Comparison of ENCODE assay signal across 23 cellular contexts in the genomic region with DNA sequence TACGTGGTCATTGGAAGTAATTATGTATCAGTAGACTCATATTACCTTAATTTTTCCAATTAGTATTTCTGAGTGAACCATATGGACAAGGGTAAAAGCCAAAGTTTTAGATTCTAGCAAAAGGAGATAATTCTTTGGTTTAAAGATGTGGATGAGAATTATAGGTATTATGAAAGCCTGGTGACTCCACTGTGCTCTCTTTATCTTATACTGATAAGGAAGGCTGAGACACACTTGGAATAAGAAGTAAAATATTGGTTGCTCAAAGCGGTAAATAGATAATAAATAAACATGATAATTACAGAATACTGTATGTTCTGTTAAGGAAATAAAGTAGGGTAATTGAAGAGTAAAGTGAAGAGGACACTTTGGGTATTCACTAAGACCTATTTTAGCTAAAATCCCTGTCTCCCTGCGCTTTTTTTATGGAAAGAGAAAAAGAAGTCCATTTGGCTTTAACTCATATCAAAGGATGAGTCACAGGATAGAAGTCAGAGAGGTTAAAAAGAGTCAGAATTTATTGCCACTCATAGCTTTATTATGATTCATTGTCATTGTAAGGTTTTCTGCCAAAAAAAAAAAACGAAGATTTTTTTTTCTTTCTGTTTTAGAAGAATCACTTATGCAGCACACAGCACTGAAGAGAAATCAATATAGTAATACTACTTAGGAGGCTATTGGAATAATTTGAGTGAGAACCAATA.
A peak's percentile ranks its signal among the peaks of the same experiment; 100 is the strongest.
DNase-seq lines count a peak whose midpoint lies in the region; ATAC-seq and TF ChIP-seq lines count a peak whose summit lies in the region.
"Had no signal": no experiment of that assay in that cellular context is flagged by ENCODE, and none has a peak within 500 bp of the region (broad histone marks: within the 10 kb centered on the region; RNA-seq: fewer than 3 reads in every experiment).

No MANE protein-coding gene starts in this region.

- no peaks in the 10 kb centered on the region for H3K4me1 Mint-ChIP-seq in CD4-positive, alpha-beta T cell (ENCODE audit: low read depth)
- H3K4me1 Mint-ChIP-seq: activated naive CD4-positive, alpha-beta T cell treated with anti-CD3 and anti-CD28 coated beads, Interleukin-2, amount 50 U/mL, for 24 hours; CD4-positive, CD25-positive, alpha-beta regulatory T cell; nephron had no signal

- H3K27ac Mint-ChIP-seq in CD4-positive, alpha-beta T cell = no peak overlapping the region
- H3K27ac Mint-ChIP-seq: activated naive CD4-positive, alpha-beta T cell treated with anti-CD3 and anti-CD28 coated beads, Interleukin-2, amount 50 U/mL, for 24 hours; CD4-positive, CD25-positive, alpha-beta regulatory T cell; nephron had no signal

- H3K9me3 Mint-ChIP-seq in CD4-positive, alpha-beta T cell = peaks cover 10% of the 10 kb centered on the region
- H3K9me3 Mint-ChIP-seq: activated naive CD4-positive, alpha-beta T cell treated with anti-CD3 and anti-CD28 coated beads, Interleukin-2, amount 50 U/mL, for 24 hours had no signal

- H3K4me3 Mint-ChIP-seq in CD4-positive, alpha-beta T cell = no peak overlapping the region
- H3K4me3 Mint-ChIP-seq: activated naive CD4-positive, alpha-beta T cell treated with anti-CD3 and anti-CD28 coated beads, Interleukin-2, amount 50 U/mL, for 24 hours; CD4-positive, CD25-positive, alpha-beta regulatory T cell; nephron had no signal

- DNase-seq in GM04504 (ENCODE audit: low read depth) (peak; percentile 31), RKO (ENCODE audit: low spot score) (peak; percentile 91), epithelial cell of esophagus (ENCODE audit: low read depth) (peak; percentile 14), skeletal muscle cell (ENCODE audit: low read depth) (peak; percentile 30), NOMO-1 (lab: John Stamatoyannopoulos, UW; ENCODE audit: unreplicated experiment in 2 of 2) (no peak), ecto neural progenitor cell (ENCODE audit: low spot score) (no peak)
- DNase-seq in CD4-positive, alpha-beta T cell = no peak
- DNase-seq: activated CD4-positive, CD25-positive, alpha-beta regulatory T cell treated with anti-CD3 and anti-CD28 coated beads, Interleukin-2, amount 50 U/mL, for 72 hours; CD4-positive, CD25-positive, alpha-beta regulatory T cell; cerebellar nuclear complex; GDM1; left ventricle myocardium superior; NCI-H1694 treated with DMSO at 0.1 percent for 48 hours; NCI-H69; Peyer's patch; retina; T-helper 2 cell; thyroid gland had no signal

- intact Hi-C loops in CD4-positive, alpha-beta T cell (cut with DNase I, micrococcal nuclease) = loop anchor here in 1 of 2 experiments (10.0 kb wide), 1 partner anchor 654 kb away; no protein-coding TSS in a partner anchor

- POLR2A ChIA-PET in CD4-positive, alpha-beta T cell (lab: Charles Lee) = no interaction called here

- H3K4me3 ChIP-seq in epithelial cell of esophagus (ENCODE audit: low read length) = no peak overlapping the region
- H3K4me3 ChIP-seq in skeletal muscle cell (ENCODE audit: low read depth, low read length) = no peak overlapping the region
- H3K4me3 ChIP-seq: K562, Peyer's patch, thyroid gland had no signal

- no peaks in the 10 kb centered on the region for H3K36me3 Mint-ChIP-seq in CD4-positive, alpha-beta T cell (ENCODE audit: low read depth)
- H3K36me3 Mint-ChIP-seq: activated naive CD4-positive, alpha-beta T cell treated with anti-CD3 and anti-CD28 coated beads, Interleukin-2, amount 50 U/mL, for 24 hours; CD4-positive, CD25-positive, alpha-beta regulatory T cell had no signal

- H3K27ac ChIP-seq in CD4-positive, alpha-beta T cell (ENCODE audit: low read depth, low read length) = no peak overlapping the region
- H3K27ac ChIP-seq: epithelial cell of prostate, Peyer's patch, thyroid gland had no signal

- H3K9me3 ChIP-seq in CD4-positive, alpha-beta T cell (ENCODE audit: control insufficient read depth, low read length) = no peaks in the 10 kb centered on the region
- H3K9me3 ChIP-seq: Peyer's patch, thyroid gland had no signal

- no peak for TF ChIP-seq CTCF in epithelial cell of esophagus (IDR thresholded peaks at IDR 0.05; ENCODE audit: insufficient read depth, low read depth, low read length, missing control alignments)
- TF ChIP-seq CTCF in CD4-positive, alpha-beta T cell (IDR thresholded peaks at IDR 0.05) = no peak

- no peaks in the 10 kb centered on the region for H3K27me3 ChIP-seq in CD4-positive, alpha-beta T cell (ENCODE audit: control insufficient read depth, insufficient read depth, low read length)
- H3K27me3 ChIP-seq: Peyer's patch, thyroid gland had no signal

- CTCF ChIA-PET in CD4-positive, alpha-beta T cell (lab: Charles Lee) = no interaction called here

- no peak for ATAC-seq in HG03342 (IDR thresholded peaks at IDR 0.05; ENCODE audit: unreplicated experiment)
- ATAC-seq in CD4-positive, alpha-beta T cell (ENCODE audit: poor library complexity) = no peak
- ATAC-seq: K562, left ventricle myocardium superior had no signal

- H3K27me3 Mint-ChIP-seq in CD4-positive, alpha-beta T cell = no peaks in the 10 kb centered on the region
- H3K27me3 Mint-ChIP-seq: activated naive CD4-positive, alpha-beta T cell treated with anti-CD3 and anti-CD28 coated beads, Interleukin-2, amount 50 U/mL, for 24 hours; CD4-positive, CD25-positive, alpha-beta regulatory T cell had no signal

Comparison
In these comparisons a context has a peak if more than half of its experiments do, and no peak if none do; other contexts are left out.
1. DNase-seq: peak in GM04504 (single experiment), RKO (single experiment), epithelial cell of esophagus (single experiment) and skeletal muscle cell (single experiment); none in CD4-positive, alpha-beta T cell (0 of 10), NOMO-1 (0 of 2) and ecto neural progenitor cell (single experiment).